8 cellular contexts compared by ENCODE assay signal in the genomic region with DNA sequence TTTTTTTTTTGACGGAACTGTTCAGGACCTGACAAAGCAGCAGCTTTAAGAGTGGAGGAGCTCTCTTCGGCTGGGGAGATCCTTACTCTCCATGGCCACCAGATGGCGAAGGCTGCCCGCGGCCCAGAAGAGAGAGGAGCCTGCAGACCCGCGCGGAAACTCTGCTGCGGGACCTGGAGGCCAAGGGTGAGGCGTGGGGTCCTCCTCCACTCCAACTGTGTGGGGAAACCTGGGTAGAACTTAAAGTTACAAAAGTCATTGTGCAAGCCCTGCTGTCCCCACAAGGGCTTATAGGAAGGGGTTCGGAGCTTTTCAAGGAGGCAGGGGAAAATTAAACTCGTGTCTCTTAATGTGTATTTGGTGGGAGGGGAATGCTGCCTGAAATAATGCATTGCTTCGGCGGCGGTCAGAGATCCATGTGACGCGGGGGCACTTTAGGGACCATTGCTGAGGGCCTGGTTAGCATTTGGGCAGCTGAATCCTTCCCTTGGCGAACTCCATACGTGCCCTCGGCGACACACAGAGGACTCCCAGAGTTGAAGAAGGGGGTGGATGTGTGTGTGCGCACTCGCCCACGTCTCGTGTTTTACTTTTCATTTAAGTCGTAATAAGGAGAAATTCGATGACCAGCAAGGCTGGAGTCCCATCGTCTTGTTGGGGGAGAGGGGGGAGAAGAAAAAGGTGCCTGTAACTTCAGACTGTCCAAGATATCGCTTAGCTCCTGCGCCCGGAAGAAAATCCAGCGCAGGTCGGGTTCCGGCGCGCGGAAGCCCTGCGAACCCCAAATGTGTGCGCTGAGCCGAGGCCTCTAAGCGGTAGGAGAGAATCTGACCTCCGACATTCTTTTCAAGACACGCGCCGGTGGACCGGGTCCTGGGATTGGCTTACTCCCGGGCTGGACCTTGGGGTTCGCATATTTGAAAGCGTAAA. TPM values are rescaled to one million over a fixed set of nuclear protein-coding genes. Genes with fewer than 3 reads are reported as not detected.
A peak's percentile ranks its signal among the peaks of the same experiment; 100 is the strongest.
DNase-seq lines count a peak whose midpoint lies in the region; ATAC-seq and TF ChIP-seq lines count a peak whose summit lies in the region.

No MANE protein-coding gene starts in this region.

- H3K4me3 ChIP-seq in AG04450 (ENCODE audit: low read depth, low read length) = peak overlapping the region; percentile 57
- H3K4me3 ChIP-seq in lower leg skin (ENCODE audit: low read depth, poor library complexity, severe bottlenecking) = peak overlapping the region; percentile 37

- peak; percentile 93 for ATAC-seq in GM18858 (IDR thresholded peaks at IDR 0.05; ENCODE audit: unreplicated experiment)
- ATAC-seq in HG03095 (IDR thresholded peaks at IDR 0.05; ENCODE audit: unreplicated experiment) = peak; percentile 96

- intact Hi-C loops in lower leg skin (cut with DNase I; ENCODE audit: low total_unique reads) = no loop called here

- no peak overlapping the region for H3K27ac ChIP-seq in AG04450 (ENCODE audit: low read depth, low read length)

- CTCF ChIA-PET in AG04450 (lab: Charles Lee) = interaction anchor here (0.5 to 3.0 kb wide), 100 partner anchors 8 to 1955 kb away, joined by 3 to 113 read pairs (median 4); partner anchors contain the start of genes AZI2, EOMES and ZCWPW2

- peaks cover 72% of the 10 kb centered on the region for H3K27me3 ChIP-seq in AG04450 (ENCODE audit: control insufficient read depth, insufficient read depth, low read length)

- POLR2A ChIA-PET in AG04450 (lab: Yijun Ruan, JAX) = interaction anchor here (0.5 to 1.0 kb wide), 4 partner anchors 10 to 190 kb away, joined by 4 to 8 read pairs (median 7); no protein-coding TSS in a partner anchor

- peak; percentile 91 for TF ChIP-seq CTCF in AG04450 (IDR thresholded peaks at IDR 0.05; ENCODE audit: low read depth, low read length)
- TF ChIP-seq CTCF in lower leg skin (IDR thresholded peaks at IDR 0.05) = no peak

- TF ChIP-seq POLR2A in lower leg skin (IDR thresholded peaks at IDR 0.05) = no peak

- H3K9me3 ChIP-seq in AG04450 (ENCODE audit: control insufficient read depth, insufficient read depth, low read length) = no peaks in the 10 kb centered on the region; the same call in 1 of the 2 replicates

- 0% methylated on average over 49 of the region's 49 CpGs for WGBS in lower leg skin, 2 donors

- DNase-seq in AG04450 (ENCODE audit: low read depth, low spot score) (peak; percentile 37), NCI-H226 (peak; percentile 71), dermis blood vessel endothelial cell (peak; percentile 89), lower leg skin (ENCODE audit: low spot score in 2 of 2) (peak; percentile 68 to 93)
- DNase-seq in activated CD4-positive, alpha-beta T cell treated with anti-CD3 and anti-CD28 coated beads, Interleukin-2, amount 50 U/mL, for 1 hour = peak; percentile 71
- peak; percentile 69 to 74 for DNase-seq in stimulated activated CD4-positive, alpha-beta T cell treated with anti-CD3 and anti-CD28 coated beads, Interleukin-4, amount 100 ng/mL, for 4 hours

RNA-seq across cellular contexts. Expression of gene EOMES, which starts 9.7 kb away (rescaled TPM):
- not detected in 2 replicates for polyA plus RNA-seq in AG04450 (2011; rRNA removed)
- polyA minus RNA-seq in AG04450 (2011; rRNA and poly(A)+ RNA removed) = not detected in 2 replicates
- total RNA-seq in dermis blood vessel endothelial cell = not detected in 2 replicates
- total RNA-seq in lower leg skin = under 1 TPM in 1 of 4 donors, not detected in 3; 0.13 TPM

Comparison
In these comparisons a context has a peak if more than half of its experiments do, and no peak if none do; other contexts are left out.
1. DNase-seq: peak in every context shown above with its lines; median percentile 89 in dermis blood vessel endothelial cell; 80 in lower leg skin; 72 in stimulated activated CD4-positive, alpha-beta T cell treated with anti-CD3 and anti-CD28 coated beads, Interleukin-4, amount 100 ng/mL, for 4 hours; 71 in NCI-H226; 71 in activated CD4-positive, alpha-beta T cell treated with anti-CD3 and anti-CD28 coated beads, Interleukin-2, amount 50 U/mL, for 1 hour; 37 in AG04450.